ENCODE assay signal across 20 cellular contexts in the genomic region with DNA sequence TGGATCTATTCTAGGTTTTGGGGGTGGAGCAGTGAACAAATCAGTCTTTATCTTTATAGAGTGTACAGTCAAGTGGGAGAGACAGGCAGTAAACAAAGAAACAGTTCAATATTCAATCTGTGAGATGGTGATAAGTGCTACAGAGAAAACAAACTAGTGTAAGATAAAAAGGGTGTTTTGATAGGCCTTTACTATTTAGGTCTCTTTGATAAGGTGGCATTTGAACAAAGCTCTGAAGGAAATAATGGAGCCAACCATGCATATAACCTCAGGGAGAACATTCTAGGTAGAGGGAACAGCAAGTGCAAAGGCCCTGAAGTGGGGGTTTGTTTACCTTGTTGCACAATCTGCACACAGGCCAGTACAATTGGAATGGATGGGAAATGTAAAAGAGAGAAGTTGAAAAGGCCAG. TPM values are rescaled to one million over a fixed set of nuclear protein-coding genes. Genes with fewer than 3 reads are reported as not detected.
DNase-seq lines count a peak whose midpoint lies in the region; ATAC-seq and TF ChIP-seq lines count a peak whose summit lies in the region.
"Had no signal": no experiment of that assay in that cellular context is flagged by ENCODE, and none has a peak within 500 bp of the region (broad histone marks: within the 10 kb centered on the region; RNA-seq: fewer than 3 reads in every experiment).

No MANE protein-coding gene starts in this region.

- peak; percentile 0 for DNase-seq in NCI-H1436 treated with DMSO at 0.1 percent for 48 hours (lab: John Stamatoyannopoulos, UW)
- DNase-seq in NCI-H1436 (lab: John Stamatoyannopoulos, UW) = no peak
- peak; percentile 63 for DNase-seq in NCI-H2196 (lab: John Stamatoyannopoulos, UW; ENCODE audit: unreplicated experiment)
- peak; percentile 18 for DNase-seq in astrocyte of the hippocampus (ENCODE audit: low read depth, low spot score)
- DNase-seq in progenitor cell of endocrine pancreas (ENCODE audit: low spot score, unreplicated experiment) = no peak
- DNase-seq in activated CD8-positive, alpha-beta memory T cell treated with anti-CD3 and anti-CD28 coated beads, Interleukin-2, amount 50 U/mL, for 48 hours = no peak
- DNase-seq: 8988T; activated CD4-positive, alpha-beta T cell treated with anti-CD3 and anti-CD28 coated beads, Interleukin-2, amount 50 U/mL, for 4 hours; activated naive CD8-positive, alpha-beta T cell treated with anti-CD3 and anti-CD28 coated beads, Interleukin-2, amount 10 ng/mL, durations not matched to agents 7 days and 5 days; activated T-cell treated with anti-CD3 and anti-CD28 coated beads, Interleukin-2, amount 50 U/mL, for 48 hours; DMS79; KG1; NCI-H1092; psoas muscle; SK-N-SH; stimulated activated naive CD4-positive, alpha-beta T cell; transverse colon had no signal

- peak overlapping the region; percentile 65 for H3K27ac Mint-ChIP-seq in progenitor cell of endocrine pancreas
- H3K27ac Mint-ChIP-seq: activated naive CD8-positive, alpha-beta T cell treated with anti-CD3 and anti-CD28 coated beads, Interleukin-2, amount 10 ng/mL, durations not matched to agents 7 days and 5 days had no signal

- H3K9me3 Mint-ChIP-seq in progenitor cell of endocrine pancreas (ENCODE audit: low read depth) = no peaks in the 10 kb centered on the region
- H3K9me3 Mint-ChIP-seq: activated naive CD8-positive, alpha-beta T cell treated with anti-CD3 and anti-CD28 coated beads, Interleukin-2, amount 10 ng/mL, durations not matched to agents 7 days and 5 days had no signal

- peaks cover 10% of the 10 kb centered on the region for H3K36me3 Mint-ChIP-seq in progenitor cell of endocrine pancreas (ENCODE audit: insufficient read depth)

- no peak overlapping the region for H3K4me3 Mint-ChIP-seq in progenitor cell of endocrine pancreas (ENCODE audit: low read depth)
- H3K4me3 Mint-ChIP-seq: activated naive CD8-positive, alpha-beta T cell treated with anti-CD3 and anti-CD28 coated beads, Interleukin-2, amount 10 ng/mL, durations not matched to agents 7 days and 5 days had no signal

- H3K4me1 Mint-ChIP-seq in progenitor cell of endocrine pancreas (ENCODE audit: low read depth) = peaks cover 17% of the 10 kb centered on the region

- no peaks in the 10 kb centered on the region for H3K27me3 Mint-ChIP-seq in progenitor cell of endocrine pancreas
- H3K27me3 Mint-ChIP-seq: activated naive CD8-positive, alpha-beta T cell treated with anti-CD3 and anti-CD28 coated beads, Interleukin-2, amount 10 ng/mL, durations not matched to agents 7 days and 5 days had no signal

- ATAC-seq in GM21717 (IDR thresholded peaks at IDR 0.05; ENCODE audit: unreplicated experiment) (no peak), GM18502 (IDR thresholded peaks at IDR 0.05; ENCODE audit: poor library complexity, unreplicated experiment) (no peak)
- ATAC-seq: esophagus mucosa had no signal

- TF ChIP-seq CTCF in progenitor cell of endocrine pancreas (IDR thresholded peaks at IDR 0.05; ENCODE audit: unreplicated experiment) = no peak

RNA-seq across cellular contexts. Expression of gene PTPN11, which starts 47.3 kb away (rescaled TPM):
- 73.8 and 77.3 TPM in 2 replicates for total RNA-seq in progenitor cell of endocrine pancreas

RNA-seq across cellular contexts. Expression of gene RPL6, which starts 56.6 kb away (rescaled TPM):
- 1,626 and 1,651 TPM in 2 replicates for total RNA-seq in progenitor cell of endocrine pancreas

Comparison
In these comparisons a context has a peak if more than half of its experiments do, and no peak if none do; other contexts are left out.
1. DNase-seq: peak in NCI-H1436 treated with DMSO at 0.1 percent for 48 hours (single experiment), NCI-H2196 (single experiment) and astrocyte of the hippocampus (single experiment); none in NCI-H1436 (single experiment), progenitor cell of endocrine pancreas (single experiment) and activated CD8-positive, alpha-beta memory T cell treated with anti-CD3 and anti-CD28 coated beads, Interleukin-2, amount 50 U/mL, for 48 hours (single experiment).